ENCODE assay signal across 13 cellular contexts in genomic region chr14:74567646-74568379, GRCh38. TPM values are rescaled to one million over a fixed set of nuclear protein-coding genes. Genes with fewer than 3 reads are reported as not detected.
DNase-seq lines count a peak whose midpoint lies in the region; ATAC-seq, FAIRE-seq and TF ChIP-seq lines count a peak whose summit lies in the region.
"Had no signal": no experiment of that assay in that cellular context is flagged by ENCODE, and none has a peak within 500 bp of the region (broad histone marks: within the 10 kb centered on the region; RNA-seq: fewer than 3 reads in every experiment).

No MANE protein-coding gene starts in this region.

- in situ Hi-C loops in IMR-90 (cut with MboI; ENCODE audit: low sequenced_read_pairs): no loop called here

- H2BK12ac ChIP-seq in H1 (ENCODE audit: low read depth, low read length): no peak overlapping the region

- peaks cover 41% of the 10 kb centered on the region for H3K4me1 ChIP-seq in IMR-90 (ENCODE audit: control insufficient read depth, insufficient read depth, low read length)
- H3K4me1 ChIP-seq in H1 (replicated peaks in 1 of 4; ENCODE audit: control insufficient read depth in 3 of 4, insufficient read depth in 4 of 4, low read length in 3 of 4): peaks cover 0 to 10% (median 3%) of the 10 kb centered on the region in 4 experiments; a peak in 5 of 7 replicates
- H3K4me1 ChIP-seq in osteoblast (ENCODE audit: insufficient read depth, low read length): peaks cover 70% of the 10 kb centered on the region
- H3K4me1 ChIP-seq in tibial nerve: peaks cover 0 to 82% (median 39%) of the 10 kb centered on the region in 4 donors

- peaks cover 14 to 70% of the 10 kb centered on the region in 2 experiments for H3K79me1 ChIP-seq in IMR-90 (ENCODE audit: low read depth in 1 of 2, low read length in 2 of 2)
- H3K79me1 ChIP-seq in H1 (ENCODE audit: low read depth, low read length): no peaks in the 10 kb centered on the region

- FAIRE-seq in H1 (lab: Jason Lieb, UNC): no peak

- TF ChIP-seq RAD21 in IMR-90 (IDR thresholded peaks at IDR 0.05; ENCODE audit: low read length): no peak
- no peak for TF ChIP-seq RAD21 in H1 (IDR thresholded peaks at IDR 0.05 in 1 of 2, conservative IDR thresholded peaks at IDR 0.05 in 1 of 2; ENCODE audit: low read depth in 2 of 2, low read length in 2 of 2)

- H3K9ac ChIP-seq in IMR-90 (ENCODE audit: low read depth, low read length) (no peak overlapping the region), H1 (replicated peaks in 1 of 4; ENCODE audit: extremely low read depth in 1 of 4, low read depth in 3 of 4, low read length in 3 of 4) (no peak overlapping the region)

- H3K23me2 ChIP-seq in H1 (ENCODE audit: low read depth, low read length): no peaks in the 10 kb centered on the region; the same call in 1 of the 2 replicates

- H3K18ac ChIP-seq in IMR-90 (ENCODE audit: low read depth, low read length) (peak overlapping the region; percentile 24; the same call in 1 of the 2 replicates), H1 (ENCODE audit: extremely low read depth, low read length) (no peak overlapping the region)

- no peak overlapping the region for H2AFZ ChIP-seq in IMR-90 (replicated peaks; ENCODE audit: low read length, poor library complexity)
- H2AFZ ChIP-seq in H1 (ENCODE audit: low read length): no peak overlapping the region
- no peak overlapping the region for H2AFZ ChIP-seq in osteoblast (ENCODE audit: low read length)

- BruUV-seq in IMR-90 (replicated peaks; lab: Mats Ljungman, UMichigan): no TSS peak

- H3K14ac ChIP-seq in IMR-90 (replicated peaks; ENCODE audit: low read depth, low read length) (peak overlapping the region; percentile 48; the same call in 1 of the 2 replicates), H1 (ENCODE audit: insufficient read length) (no peak overlapping the region)

- intact Hi-C loops in IMR-90 (cut with micrococcal nuclease): no loop called here

- no peak for TF ChIP-seq CTCF in IMR-90 (conservative IDR thresholded peaks at IDR 0.05; ENCODE audit: low read depth, low read length)
- TF ChIP-seq CTCF in H1 (IDR thresholded peaks at IDR 0.05; ENCODE audit: control extremely low read depth in 1 of 3, insufficient read depth in 1 of 3, low read depth in 1 of 3, low read length in 3 of 3): no peak
- no peak for TF ChIP-seq CTCF in osteoblast (IDR thresholded peaks at IDR 0.05; ENCODE audit: extremely low read depth, low read depth, low read length)
- TF ChIP-seq CTCF in tibial nerve (IDR thresholded peaks at IDR 0.05): no peak

- H2BK5ac ChIP-seq in IMR-90 (ENCODE audit: low read depth, low read length, poor library complexity, severe bottlenecking) (peak overlapping the region; percentile 48), H1 (ENCODE audit: low read depth, low read length) (no peak overlapping the region)

- H2BK120ac ChIP-seq in IMR-90 (ENCODE audit: low read depth, low read length) (peak overlapping the region; percentile 87), H1 (replicated peaks; ENCODE audit: low read depth, low read length) (no peak overlapping the region)

- peak overlapping the region; percentile 21; the same call in 1 of the 3 replicates for H2BK15ac ChIP-seq in IMR-90 (ENCODE audit: low read depth, low read length)
- no peak overlapping the region for H2BK15ac ChIP-seq in H1 (ENCODE audit: low read length)

- ATAC-seq in IMR-90 (ENCODE audit: low read depth) (no peak), GM21723 (IDR thresholded peaks at IDR 0.05; ENCODE audit: unreplicated experiment) (no peak), GM19467 (IDR thresholded peaks at IDR 0.05; ENCODE audit: unreplicated experiment) (no peak)
- ATAC-seq: naive thymus-derived CD8-positive, alpha-beta T cell; stimulated activated naive CD8-positive, alpha-beta T cell treated with anti-CD3 and anti-CD28 coated beads, Interleukin-15, amount 100 ng/mL, for 72 hours had no signal

- H3K36me3 ChIP-seq in IMR-90 (ENCODE audit: control insufficient read depth, insufficient read depth, low read length): no peaks in the 10 kb centered on the region
- H3K36me3 ChIP-seq in H1 (ENCODE audit: control insufficient read depth in 2 of 4, insufficient read depth in 4 of 4, low read length in 3 of 4): no peaks in the 10 kb centered on the region
- H3K36me3 ChIP-seq in osteoblast (ENCODE audit: insufficient read depth, low read length): peaks cover 23% of the 10 kb centered on the region
- H3K36me3 ChIP-seq in tibial nerve: no peaks in the 10 kb centered on the region

- H3K79me2 ChIP-seq in H1 (ENCODE audit: control insufficient read depth in 1 of 2, insufficient read depth in 2 of 2, low read length in 2 of 2) (no peaks in the 10 kb centered on the region), osteoblast (ENCODE audit: insufficient read depth, low read length) (peaks cover 74% of the 10 kb centered on the region)

- peak overlapping the region; percentile 50; the same call in 1 of the 2 replicates for H4K91ac ChIP-seq in IMR-90 (ENCODE audit: insufficient read depth, low read depth, low read length)
- H4K91ac ChIP-seq in H1 (replicated peaks; ENCODE audit: insufficient read length, low read length): no peak overlapping the region

- dilution Hi-C loops in IMR-90 (cut with HindIII; ENCODE audit: low sequenced_read_pairs, unreplicated experiment): no loop called here

- CTCF ChIA-PET in IMR-90 (lab: Yijun Ruan, JAX) (no interaction called here), H1 (lab: Charles Lee; ENCODE audit: partially characterized antibody) (interaction anchor here (1.3 to 3.6 kb wide), 7 partner anchors 14 to 66 kb away, joined by 3 to 18 read pairs (median 9); no protein-coding TSS in a partner anchor)

- H3K9me1 ChIP-seq in IMR-90 (ENCODE audit: insufficient read depth, low read length): peaks cover 46% of the 10 kb centered on the region

- H3K4me2 ChIP-seq in IMR-90 (ENCODE audit: low read depth, low read length) (no peak overlapping the region), H1 (ENCODE audit: insufficient read depth in 1 of 2, low read depth in 2 of 2, low read length in 2 of 2) (no peak overlapping the region), osteoblast (ENCODE audit: insufficient read depth, low read length) (no peak overlapping the region)

- DNase-seq in IMR-90 (no peak), H1 (ENCODE audit: low read depth in 1 of 2, low spot score in 2 of 2) (no peak), osteoblast (ENCODE audit: insufficient read length, low spot score, missing footprints) (peak; percentile 19), tibial nerve (ENCODE audit: low spot score in 2 of 2) (no peak), HuH-7 (ENCODE audit: low spot score) (no peak), NCI-H1092 (lab: John Stamatoyannopoulos, UW) (no peak)
- DNase-seq: activated CD4-positive, alpha-beta T cell treated with anti-CD3 and anti-CD28 coated beads, Interleukin-2, amount 50 U/mL, for 1 hour; MV-4-11; naive thymus-derived CD8-positive, alpha-beta T cell; NCI-H774; stimulated activated naive CD8-positive, alpha-beta T cell treated with anti-CD3 and anti-CD28 coated beads, Interleukin-15, amount 100 ng/mL, for 72 hours had no signal

- POLR2A ChIA-PET in IMR-90 (lab: Charles Lee; ENCODE audit: unreplicated experiment): no interaction called here
- POLR2A ChIA-PET in H1 (lab: Charles Lee; ENCODE audit: partially characterized antibody): no interaction called here

- H3K4me3 ChIP-seq in IMR-90 (ENCODE audit: insufficient read depth, low read depth, low read length) (no peak overlapping the region), H1 (ENCODE audit: extremely low read depth in 1 of 4, insufficient read depth in 2 of 4, low read depth in 3 of 4, low read length in 4 of 4) (no peak overlapping the region), osteoblast (ENCODE audit: insufficient read depth, low read length) (no peak overlapping the region), tibial nerve (no peak overlapping the region)

- H3K4ac ChIP-seq in IMR-90 (ENCODE audit: low read depth, low read length) (peak overlapping the region; percentile 89), H1 (replicated peaks; ENCODE audit: insufficient read length, low read depth, low read length) (no peak overlapping the region)

- no peaks in the 10 kb centered on the region; the same call in 1 of the 2 replicates for H4K20me1 ChIP-seq in IMR-90 (ENCODE audit: insufficient read depth, low read length)
- no peaks in the 10 kb centered on the region for H4K20me1 ChIP-seq in H1 (replicated peaks in 1 of 2; ENCODE audit: control insufficient read depth in 1 of 2, insufficient read depth in 2 of 2, low read length in 2 of 2)
- no peaks in the 10 kb centered on the region for H4K20me1 ChIP-seq in osteoblast (ENCODE audit: insufficient read depth, low read length)

- WGBS in IMR-90 (ENCODE audit: extremely low coverage in 2 of 2, insufficient read length in 1 of 2), 2 experiments: 90% methylated on average over 11 of the region's 21 CpGs; no CpG with 5 or more reads in 1 of the 2 experiments
- WGBS in H1 (ENCODE audit: extremely low coverage in 1 of 2, insufficient coverage in 1 of 2, insufficient read length in 1 of 2, insufficient replicate concordance in 2 of 2, low coverage in 1 of 2, low lambda C conversion rate in 2 of 2, missing lambda C conversion rate in 1 of 2), 2 experiments: 95% methylated on average over 18 of the region's 21 CpGs; no CpG with 5 or more reads in 1 of the 2 experiments
- WGBS in tibial nerve, 2 donors: 87 to 89% methylated on average over 21 of the region's 21 CpGs

- H2BK20ac ChIP-seq in IMR-90 (ENCODE audit: low read depth, low read length) (peak overlapping the region; percentile 53; the same call in 1 of the 2 replicates), H1 (ENCODE audit: low read length) (no peak overlapping the region)

- H2AK9ac ChIP-seq in IMR-90 (replicated peaks; ENCODE audit: low read depth, low read length, poor library complexity): peak overlapping the region; percentile 44

- no peak for TF ChIP-seq EP300 in H1 (IDR thresholded peaks at IDR 0.05; ENCODE audit: borderline replicate concordance in 1 of 2, low read depth in 2 of 2, low read length in 2 of 2)
- no peak for TF ChIP-seq EP300 in tibial nerve (IDR thresholded peaks at IDR 0.05)

- H3K23ac ChIP-seq in IMR-90 (ENCODE audit: low read depth, low read length) (no peak overlapping the region; the same call in 1 of the 2 replicates), H1 (ENCODE audit: insufficient read length) (no peak overlapping the region)

- no peaks in the 10 kb centered on the region for H3K9me3 ChIP-seq in IMR-90 (ENCODE audit: control insufficient read depth, insufficient read depth, low read length)
- no peaks in the 10 kb centered on the region for H3K9me3 ChIP-seq in H1 (ENCODE audit: insufficient read depth in 2 of 2, low read depth in 1 of 2, low read length in 1 of 2)
- no peaks in the 10 kb centered on the region for H3K9me3 ChIP-seq in osteoblast (ENCODE audit: low read depth, low read length)
- no peaks in the 10 kb centered on the region for H3K9me3 ChIP-seq in tibial nerve

- H4K5ac ChIP-seq in IMR-90 (ENCODE audit: low read depth, low read length) (no peak overlapping the region; the same call in 1 of the 2 replicates), H1 (ENCODE audit: insufficient read length, low read depth, low read length) (no peak overlapping the region)

- H4K8ac ChIP-seq in IMR-90 (ENCODE audit: low read depth in 2 of 2, low read length in 2 of 2): peak overlapping the region in 1 of 2 experiments; percentile 42; a peak in 2 of 4 replicates
- H4K8ac ChIP-seq in H1 (ENCODE audit: extremely low read depth, insufficient read depth, low read length): peak overlapping the region; percentile 51; the same call in 1 of the 2 replicates

- no peaks in the 10 kb centered on the region for H3K27me3 ChIP-seq in IMR-90 (ENCODE audit: control insufficient read depth, insufficient read depth, low read length)
- H3K27me3 ChIP-seq in H1 (replicated peaks in 1 of 4; ENCODE audit: control insufficient read depth in 3 of 4, extremely low read depth in 1 of 4, insufficient read depth in 3 of 4, low read length in 3 of 4): no peaks in the 10 kb centered on the region
- no peaks in the 10 kb centered on the region for H3K27me3 ChIP-seq in osteoblast (ENCODE audit: insufficient read depth, low read length)
- H3K27me3 ChIP-seq in tibial nerve: no peaks in the 10 kb centered on the region

- H3K27ac ChIP-seq in IMR-90 (ENCODE audit: insufficient read depth, low read length) (no peak overlapping the region), H1 (ENCODE audit: low read depth, low read length) (no peak overlapping the region), osteoblast (ENCODE audit: low read depth, low read length) (peak overlapping the region; percentile 59), tibial nerve (peak overlapping the region in 3 of 4 donors; percentile 50 to 91 (median 66))

- TF ChIP-seq POLR2A in IMR-90 (IDR thresholded peaks at IDR 0.05; ENCODE audit: low read depth, low read length) (no peak), H1 (IDR thresholded peaks at IDR 0.05; ENCODE audit: control extremely low read depth in 1 of 2, low read depth in 2 of 2, low read length in 2 of 2) (no peak), tibial nerve (IDR thresholded peaks at IDR 0.05) (no peak)

- H2AK5ac ChIP-seq in IMR-90 (ENCODE audit: low read depth, low read length) (peak overlapping the region; percentile 62), H1 (ENCODE audit: low read depth, low read length) (no peak overlapping the region)

- no peak overlapping the region for H3K56ac ChIP-seq in IMR-90 (ENCODE audit: extremely low read depth, insufficient read depth, low read length)
- H3K56ac ChIP-seq in H1 (replicated peaks; ENCODE audit: insufficient read length, low read depth, low read length): no peak overlapping the region

RNA-seq across cellular contexts. Expression of gene LTBP2, which starts 44.2 kb away (rescaled TPM):
- total RNA-seq in IMR-90 (2012; rRNA removed): 23.8 and 26.7 TPM in 2 replicates
- 79.3 and 81.8 TPM in 2 replicates for polyA plus RNA-seq in IMR-90 (2012; rRNA removed)
- polyA plus RNA-seq in IMR-90 (2012; cell fraction: cytosol; rRNA removed): 49.1 and 65.1 TPM in 2 replicates
- 57.1 and 111 TPM in 2 replicates for polyA plus RNA-seq in IMR-90 (2012; cell fraction: nucleus; rRNA removed; ENCODE audit: low replicate concordance)
- total RNA-seq in H1 (2021; fragmentation: NEBNext Ultra II Directional; extraction: Animal tissue kit (Norgen Biotek cat#: 25700)): 0.59 and 0.89 TPM in 2 replicates
- 0.48 and 0.67 TPM in 2 replicates for polyA plus RNA-seq in H1 (2011; rRNA removed)
- 0.41 TPM for polyA plus RNA-seq in H1 (2011; cell fraction: cytosol; rRNA removed)
- 1.7 TPM for polyA plus RNA-seq in H1 (2011; cell fraction: nucleus; rRNA removed)
- polyA plus RNA-seq in H1 (2012, experiment 1 of 2): 0.46 to 0.62 TPM (median 0.55 TPM) in 4 replicates
- polyA plus RNA-seq in H1 (2012, experiment 2 of 2): 0.34 TPM
- polyA plus RNA-seq in H1 (2013, experiment 1 of 2): 0.32 TPM
- polyA plus RNA-seq in H1 (2013, experiment 2 of 2): 0.28 TPM
- 0.51 and 0.66 TPM in 2 replicates for polyA minus RNA-seq in H1 (2011; rRNA and poly(A)+ RNA removed)
- polyA minus RNA-seq in H1 (2011; cell fraction: cytosol; rRNA and poly(A)+ RNA removed): 0.73 TPM
- polyA minus RNA-seq in H1 (2011; cell fraction: nucleus; rRNA and poly(A)+ RNA removed): 1.4 TPM
- total RNA-seq in osteoblast: 493 and 546 TPM in 2 replicates
- 100 to 1,000 TPM in 2 of 4 donors, 10 to 100 TPM in 2; 67.1 to 276 (median 134) TPM for total RNA-seq in tibial nerve

Comparison
In these comparisons a context has a peak if more than half of its experiments do, and no peak if none do; other contexts are left out.
1. H3K27ac ChIP-seq: peak in osteoblast (single experiment) and tibial nerve (3 of 4); none in IMR-90 (single experiment) and H1 (single experiment).
2. RNA of gene LTBP2, which starts 44.2 kb away (total RNA-seq): 493 to 546 TPM in osteoblast, 67.1 to 276 TPM in tibial nerve and 23.8 to 26.7 TPM in IMR-90; 0.59 to 0.89 TPM in H1; every median in the first group is over 10 times any median in the second.